26 cellular contexts compared by ENCODE assay signal in the genomic region with DNA sequence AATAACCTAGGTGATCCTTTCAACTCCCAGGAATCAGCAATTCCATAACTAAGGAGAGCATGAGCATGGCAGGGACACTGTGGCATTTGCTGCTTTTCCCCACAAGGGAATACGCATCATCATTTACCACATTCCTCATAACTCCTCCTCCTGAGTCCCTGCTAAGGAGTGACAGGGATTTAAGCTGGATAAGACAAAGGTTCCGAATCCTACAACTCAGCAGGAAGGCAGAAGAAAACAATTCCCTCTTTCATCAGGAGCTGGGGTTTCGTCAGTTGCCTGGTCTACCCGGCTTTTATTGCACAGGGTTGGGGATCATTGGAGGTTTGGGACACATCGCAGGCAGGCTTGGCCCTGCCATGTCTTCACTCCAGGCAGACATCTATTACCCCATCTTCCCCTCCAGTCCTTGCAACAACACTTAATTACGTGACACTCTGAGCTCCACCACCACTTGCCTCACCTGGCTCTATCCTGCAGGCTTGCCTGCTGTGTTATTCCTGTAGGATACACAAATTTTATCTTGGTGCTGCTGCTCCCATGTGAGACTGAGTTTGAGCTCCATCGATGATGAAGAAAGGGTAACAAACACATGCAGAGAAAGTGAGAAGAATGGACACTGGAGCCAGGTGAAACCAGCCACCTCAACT.
DNase-seq lines count a peak whose midpoint lies in the region; FAIRE-seq and TF ChIP-seq lines count a peak whose summit lies in the region.
"Had no signal": no experiment of that assay in that cellular context is flagged by ENCODE, and none has a peak within 500 bp of the region (broad histone marks: within the 10 kb centered on the region; RNA-seq: fewer than 3 reads in every experiment).

No MANE protein-coding gene starts in this region.

- no peaks in the 10 kb centered on the region for H3K36me3 Mint-ChIP-seq in endodermal cell (ENCODE audit: low read depth)
- H3K36me3 Mint-ChIP-seq: activated naive CD4-positive, alpha-beta T cell treated with anti-CD3 and anti-CD28 coated beads, Interleukin-2, amount 50 U/mL, for 24 hours had no signal

- H3K27me3 Mint-ChIP-seq in endodermal cell (ENCODE audit: insufficient read depth) = peaks cover 40% of the 10 kb centered on the region
- H3K27me3 Mint-ChIP-seq: activated naive CD4-positive, alpha-beta T cell treated with anti-CD3 and anti-CD28 coated beads, Interleukin-2, amount 50 U/mL, for 24 hours had no signal

- no peak overlapping the region for H3K18ac ChIP-seq in mesendoderm (ENCODE audit: low read length)

- H3K9me3 ChIP-seq in HUES48 (ENCODE audit: control insufficient read depth, insufficient read depth, low read length) (no peaks in the 10 kb centered on the region), endodermal cell (ENCODE audit: control insufficient read depth, low read length) (no peaks in the 10 kb centered on the region)
- H3K9me3 ChIP-seq: Caco-2, neutrophil, testis, vagina had no signal

- H3K9ac ChIP-seq in HUES48 (ENCODE audit: low read depth, low read length) = no peak overlapping the region
- peak overlapping the region; percentile 0 for H3K9ac ChIP-seq in endodermal cell (ENCODE audit: extremely low read depth, low read length, poor library complexity, severe bottlenecking)
- H3K9ac ChIP-seq in mesendoderm (ENCODE audit: low read length) = no peak overlapping the region

- no peak overlapping the region for H2AK5ac ChIP-seq in mesendoderm (ENCODE audit: low read length)

- no peaks in the 10 kb centered on the region for H3K79me1 ChIP-seq in mesendoderm (ENCODE audit: low read length)

- no peak overlapping the region for H3K4me3 ChIP-seq in HUES48 (ENCODE audit: low read depth, low read length)
- no peak overlapping the region for H3K4me3 ChIP-seq in endodermal cell (ENCODE audit: low read length)
- H3K4me3 ChIP-seq in mesendoderm (ENCODE audit: low read length) = no peak overlapping the region
- H3K4me3 ChIP-seq: testis, vagina had no signal

- H3K79me2 ChIP-seq in mesendoderm (ENCODE audit: control insufficient read depth, insufficient read depth, low read length) = no peaks in the 10 kb centered on the region

- H3K36me3 ChIP-seq in HUES48 (ENCODE audit: control insufficient read depth, insufficient read depth, low read length) (no peaks in the 10 kb centered on the region), endodermal cell (ENCODE audit: control insufficient read depth, insufficient read depth, low read length) (no peaks in the 10 kb centered on the region), mesendoderm (ENCODE audit: control insufficient read depth, insufficient read depth, low read length) (no peaks in the 10 kb centered on the region)
- H3K36me3 ChIP-seq: neutrophil, vagina had no signal

- DNase-seq in endodermal cell = peak; percentile 75
- peak; percentile 91 for DNase-seq in mesendoderm
- no peak for DNase-seq in activated effector memory CD4-positive, alpha-beta T cell treated with Interleukin-2 at 50 U/mL for 16 hours
- no peak for DNase-seq in HuH-7 (ENCODE audit: low spot score)
- no peak for DNase-seq in DMS153 (lab: John Stamatoyannopoulos, UW)
- no peak for DNase-seq in urothelium cell line (ENCODE audit: low spot score)
- DNase-seq: ACHN; activated CD4-positive, alpha-beta T cell treated with anti-CD3 and anti-CD28 coated beads for 48 hours; amygdala; Caco-2; DMS79 treated with DMSO at 0.1 percent for 48 hours; glutamatergic neuron; Kasumi-1; left cardiac atrium; NCI-H1048; NCI-H1694; stimulated activated naive CD4-positive, alpha-beta T cell treated with Interleukin-2 at 50 U/mL for 16 hours; testis had no signal

- H3K4me3 Mint-ChIP-seq in endodermal cell = no peak overlapping the region
- H3K4me3 Mint-ChIP-seq: activated naive CD4-positive, alpha-beta T cell treated with anti-CD3 and anti-CD28 coated beads, Interleukin-2, amount 50 U/mL, for 24 hours; T-helper 2 cell treated with Interferon-gamma antibody and Interleukin-4, amounts not matched to agents 5 μg/mL and 100 μg/mL, for 36 hours had no signal

- no peak overlapping the region for H2BK5ac ChIP-seq in mesendoderm (ENCODE audit: low read length)

- peaks cover 21% of the 10 kb centered on the region for H3K4me1 ChIP-seq in HUES48 (ENCODE audit: control insufficient read depth, insufficient read depth, low read length)
- peaks cover 26% of the 10 kb centered on the region for H3K4me1 ChIP-seq in endodermal cell (ENCODE audit: control insufficient read depth, insufficient read depth, low read length)
- peaks cover 9% of the 10 kb centered on the region for H3K4me1 ChIP-seq in mesendoderm (ENCODE audit: control insufficient read depth, low read depth, low read length)

- no peak overlapping the region for H3K56ac ChIP-seq in mesendoderm (ENCODE audit: low read length)

- no peak overlapping the region for H2BK120ac ChIP-seq in mesendoderm (ENCODE audit: low read depth, low read length)

- TF ChIP-seq CTCF in C4-2B (conservative IDR thresholded peaks at IDR 0.05) (no peak), endodermal cell (conservative IDR thresholded peaks at IDR 0.05) (peak; percentile 25)

- no peak overlapping the region for H2BK15ac ChIP-seq in mesendoderm (replicated peaks; ENCODE audit: low read depth)

- FAIRE-seq in urothelium cell line (lab: Jason Lieb, UNC) = no peak

- H3K4me1 Mint-ChIP-seq in endodermal cell = peaks cover 52% of the 10 kb centered on the region
- H3K4me1 Mint-ChIP-seq: activated naive CD4-positive, alpha-beta T cell treated with anti-CD3 and anti-CD28 coated beads, Interleukin-2, amount 50 U/mL, for 24 hours had no signal

- 39 to 43% methylated on average over 4 to 7 of the region's 7 CpGs for WGBS in endodermal cell (ENCODE audit: insufficient coverage in 1 of 2, insufficient read length in 1 of 2), 2 experiments
- WGBS in mesendoderm (ENCODE audit: extremely low coverage, insufficient coverage, low lambda C conversion rate) = no CpG with 5 or more reads among the region's 7 CpGs

- H3K27me3 ChIP-seq in HUES48 (ENCODE audit: control insufficient read depth, insufficient read depth, low read length) = no peaks in the 10 kb centered on the region
- H3K27me3 ChIP-seq in endodermal cell (ENCODE audit: control insufficient read depth, insufficient read depth, low read length, poor library complexity, severe bottlenecking) = no peaks in the 10 kb centered on the region
- H3K27me3 ChIP-seq in mesendoderm (ENCODE audit: insufficient read depth, low read length, poor library complexity) = no peaks in the 10 kb centered on the region
- H3K27me3 ChIP-seq: neutrophil, testis, vagina had no signal

- H3K4ac ChIP-seq in mesendoderm (ENCODE audit: low read depth, low read length) = no peak overlapping the region

- H3K9me3 Mint-ChIP-seq in endodermal cell = no peaks in the 10 kb centered on the region
- H3K9me3 Mint-ChIP-seq: activated naive CD4-positive, alpha-beta T cell treated with anti-CD3 and anti-CD28 coated beads, Interleukin-2, amount 50 U/mL, for 24 hours; T-helper 2 cell treated with Interferon-gamma antibody and Interleukin-4, amounts not matched to agents 5 μg/mL and 100 μg/mL, for 36 hours had no signal

- H3K4me2 ChIP-seq in mesendoderm (ENCODE audit: low read length) = no peak overlapping the region

- H4K8ac ChIP-seq in mesendoderm (ENCODE audit: low read depth, low read length) = no peak overlapping the region

- no peak overlapping the region for H4K5ac ChIP-seq in mesendoderm (ENCODE audit: low read length)

- H3K27ac ChIP-seq in C4-2B = peak overlapping the region; percentile 59; the same call in 1 of the 2 replicates
- H3K27ac ChIP-seq in HUES48 (ENCODE audit: low read depth, low read length) = peak overlapping the region; percentile 16
- H3K27ac ChIP-seq in endodermal cell (ENCODE audit: low read depth, low read length) = no peak overlapping the region
- H3K27ac ChIP-seq in mesendoderm (ENCODE audit: low read depth, low read length) = no peak overlapping the region
- H3K27ac ChIP-seq: HL-60, neutrophil, testis had no signal

- no peak overlapping the region for H3K23ac ChIP-seq in mesendoderm (ENCODE audit: low read length)

- peak overlapping the region; percentile 70 for H3K27ac Mint-ChIP-seq in endodermal cell
- H3K27ac Mint-ChIP-seq: activated naive CD4-positive, alpha-beta T cell treated with anti-CD3 and anti-CD28 coated beads, Interleukin-2, amount 50 U/mL, for 24 hours; progenitor cell of endocrine pancreas; T-helper 2 cell treated with Interferon-gamma antibody and Interleukin-4, amounts not matched to agents 5 μg/mL and 100 μg/mL, for 36 hours had no signal

Comparison
In these comparisons a context has a peak if more than half of its experiments do, and no peak if none do; other contexts are left out.
1. H3K27ac ChIP-seq: peak in C4-2B (single experiment) and HUES48 (single experiment); none in endodermal cell (single experiment) and mesendoderm (single experiment).
2. DNase-seq: peak in endodermal cell (single experiment) and mesendoderm (single experiment); none in activated effector memory CD4-positive, alpha-beta T cell treated with Interleukin-2 at 50 U/mL for 16 hours (single experiment), HuH-7 (single experiment), DMS153 (single experiment) and urothelium cell line (single experiment).